Comparison of ENCODE assay signal across 1 cellular context in the genomic region with DNA sequence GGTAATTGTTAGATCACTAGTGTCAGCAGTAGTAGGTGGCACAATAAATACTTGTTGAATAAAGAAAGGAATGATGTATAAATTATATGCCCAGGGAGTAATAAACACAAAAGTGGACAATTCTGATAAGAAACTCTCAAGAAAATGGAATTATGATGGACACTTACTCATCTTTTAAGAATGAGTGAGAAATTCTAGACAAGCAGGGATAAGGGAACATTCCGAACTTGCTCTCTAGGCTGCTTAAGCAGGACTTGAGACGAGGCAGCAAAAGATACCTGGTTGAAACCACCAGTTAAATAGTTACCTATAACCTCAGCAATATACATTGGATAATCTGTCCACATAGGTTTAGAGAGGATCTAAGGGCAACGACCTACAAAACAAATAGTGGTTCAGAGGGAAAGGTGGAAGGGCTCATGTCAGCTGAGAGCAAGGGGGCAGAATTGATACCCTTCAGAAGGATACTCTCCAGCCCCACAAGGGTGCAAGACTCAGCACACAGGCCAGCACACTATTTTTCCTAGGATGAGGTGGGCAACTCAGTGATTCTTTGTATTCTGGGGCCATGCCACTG.
TF ChIP-seq lines count a peak whose summit lies in the region.

No MANE protein-coding gene starts in this region.

TF ChIP-seq in HepG2, 621 proteins besides CTCF, POLR2A, EP300 and RAD21 (continues in another document):
- no peak for TF ChIP-seq CREB1 (IDR thresholded peaks at IDR 0.05)
- TF ChIP-seq CREB1 (CRISPR knock-in tag; IDR thresholded peaks at IDR 0.05) = peak; percentile 37; the same call in 1 of the 2 replicates
- TF ChIP-seq MBNL3 (CRISPR knock-in tag; conservative IDR thresholded peaks at IDR 0.05) = no peak
- 0 out of 2 replicates have a peak, but pooled peaks have one; percentile 14 for TF ChIP-seq ZNF121 (CRISPR knock-in tag; IDR thresholded peaks at IDR 0.05)
- TF ChIP-seq BRCA1 (CRISPR knock-in tag; IDR thresholded peaks at IDR 0.05) = no peak
- TF ChIP-seq, protein P1, sequence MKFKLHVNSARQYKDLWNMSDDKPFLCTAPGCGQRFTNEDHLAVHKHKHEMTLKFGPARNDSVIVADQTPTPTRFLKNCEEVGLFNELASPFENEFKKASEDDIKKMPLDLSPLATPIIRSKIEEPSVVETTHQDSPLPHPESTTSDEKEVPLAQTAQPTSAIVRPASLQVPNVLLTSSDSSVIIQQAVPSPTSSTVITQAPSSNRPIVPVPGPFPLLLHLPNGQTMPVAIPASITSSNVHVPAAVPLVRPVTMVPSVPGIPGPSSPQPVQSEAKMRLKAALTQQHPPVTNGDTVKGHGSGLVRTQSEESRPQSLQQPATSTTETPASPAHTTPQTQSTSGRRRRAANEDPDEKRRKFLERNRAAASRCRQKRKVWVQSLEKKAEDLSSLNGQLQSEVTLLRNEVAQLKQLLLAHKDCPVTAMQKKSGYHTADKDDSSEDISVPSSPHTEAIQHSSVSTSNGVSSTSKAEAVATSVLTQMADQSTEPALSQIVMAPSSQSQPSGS (CRISPR knock-in tag; IDR thresholded peaks at IDR 0.05) = peak; percentile 55; the same call in 1 of the 2 replicates
- TF ChIP-seq ELF3 (CRISPR knock-in tag; IDR thresholded peaks at IDR 0.05) = peak; percentile 46
- no peak for TF ChIP-seq ZNF160 (CRISPR knock-in tag; IDR thresholded peaks at IDR 0.05)
- TF ChIP-seq NFKBIZ (CRISPR knock-in tag; IDR thresholded peaks at IDR 0.05) = no peak
- peak; percentile 42; the same call in 1 of the 2 replicates for TF ChIP-seq RCOR2 (CRISPR knock-in tag; IDR thresholded peaks at IDR 0.05)
- TF ChIP-seq NFE2L2 (IDR thresholded peaks at IDR 0.05; ENCODE audit: low read length) = no peak
- no peak for TF ChIP-seq ZSCAN21 (CRISPR knock-in tag; IDR thresholded peaks at IDR 0.05; ENCODE audit: borderline replicate concordance)
- peak; percentile 36; the same call in 1 of the 2 replicates for TF ChIP-seq MAX (IDR thresholded peaks at IDR 0.05)
- TF ChIP-seq SMYD3 (CRISPR knock-in tag; IDR thresholded peaks at IDR 0.05) = no peak
- 0 out of 2 replicates have a peak, but pooled peaks have one; percentile 36 for TF ChIP-seq ZNF331 (CRISPR knock-in tag; IDR thresholded peaks at IDR 0.05)
- TF ChIP-seq ZNF280D (CRISPR knock-in tag; IDR thresholded peaks at IDR 0.05) = no peak
- TF ChIP-seq SIX1 (CRISPR knock-in tag; IDR thresholded peaks at IDR 0.05; ENCODE audit: borderline replicate concordance) = peak; percentile 47; the same call in 1 of the 2 replicates
- TF ChIP-seq, protein P2, sequence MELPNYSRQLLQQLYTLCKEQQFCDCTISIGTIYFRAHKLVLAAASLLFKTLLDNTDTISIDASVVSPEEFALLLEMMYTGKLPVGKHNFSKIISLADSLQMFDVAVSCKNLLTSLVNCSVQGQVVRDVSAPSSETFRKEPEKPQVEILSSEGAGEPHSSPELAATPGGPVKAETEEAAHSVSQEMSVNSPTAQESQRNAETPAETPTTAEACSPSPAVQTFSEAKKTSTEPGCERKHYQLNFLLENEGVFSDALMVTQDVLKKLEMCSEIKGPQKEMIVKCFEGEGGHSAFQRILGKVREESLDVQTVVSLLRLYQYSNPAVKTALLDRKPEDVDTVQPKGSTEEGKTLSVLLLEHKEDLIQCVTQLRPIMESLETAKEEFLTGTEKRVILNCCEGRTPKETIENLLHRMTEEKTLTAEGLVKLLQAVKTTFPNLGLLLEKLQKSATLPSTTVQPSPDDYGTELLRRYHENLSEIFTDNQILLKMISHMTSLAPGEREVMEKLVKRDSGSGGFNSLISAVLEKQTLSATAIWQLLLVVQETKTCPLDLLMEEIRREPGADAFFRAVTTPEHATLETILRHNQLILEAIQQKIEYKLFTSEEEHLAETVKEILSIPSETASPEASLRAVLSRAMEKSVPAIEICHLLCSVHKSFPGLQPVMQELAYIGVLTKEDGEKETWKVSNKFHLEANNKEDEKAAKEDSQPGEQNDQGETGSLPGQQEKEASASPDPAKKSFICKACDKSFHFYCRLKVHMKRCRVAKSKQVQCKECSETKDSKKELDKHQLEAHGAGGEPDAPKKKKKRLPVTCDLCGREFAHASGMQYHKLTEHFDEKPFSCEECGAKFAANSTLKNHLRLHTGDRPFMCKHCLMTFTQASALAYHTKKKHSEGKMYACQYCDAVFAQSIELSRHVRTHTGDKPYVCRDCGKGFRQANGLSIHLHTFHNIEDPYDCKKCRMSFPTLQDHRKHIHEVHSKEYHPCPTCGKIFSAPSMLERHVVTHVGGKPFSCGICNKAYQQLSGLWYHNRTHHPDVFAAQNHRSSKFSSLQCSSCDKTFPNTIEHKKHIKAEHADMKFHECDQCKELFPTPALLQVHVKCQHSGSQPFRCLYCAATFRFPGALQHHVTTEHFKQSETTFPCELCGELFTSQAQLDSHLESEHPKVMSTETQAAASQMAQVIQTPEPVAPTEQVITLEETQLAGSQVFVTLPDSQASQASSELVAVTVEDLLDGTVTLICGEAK (IDR thresholded peaks at IDR 0.05) = no peak
- TF ChIP-seq, protein P2 (CRISPR knock-in tag; IDR thresholded peaks at IDR 0.05) = no peak
- no peak for TF ChIP-seq MAF1 (CRISPR knock-in tag; IDR thresholded peaks at IDR 0.05; ENCODE audit: borderline replicate concordance)
- no peak for TF ChIP-seq U2AF1 (optimal IDR thresholded peaks at IDR 0.05; ENCODE audit: low read depth, low read length)
- TF ChIP-seq ERF (CRISPR knock-in tag; IDR thresholded peaks at IDR 0.05) = no peak
- no peak for TF ChIP-seq ZNF251 (CRISPR knock-in tag; IDR thresholded peaks at IDR 0.05)
- TF ChIP-seq CHD4 (IDR thresholded peaks at IDR 0.05; ENCODE audit: borderline replicate concordance, low read length) = no peak
- TF ChIP-seq ZBTB7A (CRISPR knock-in tag; IDR thresholded peaks at IDR 0.05) = no peak
- TF ChIP-seq, protein P3, sequence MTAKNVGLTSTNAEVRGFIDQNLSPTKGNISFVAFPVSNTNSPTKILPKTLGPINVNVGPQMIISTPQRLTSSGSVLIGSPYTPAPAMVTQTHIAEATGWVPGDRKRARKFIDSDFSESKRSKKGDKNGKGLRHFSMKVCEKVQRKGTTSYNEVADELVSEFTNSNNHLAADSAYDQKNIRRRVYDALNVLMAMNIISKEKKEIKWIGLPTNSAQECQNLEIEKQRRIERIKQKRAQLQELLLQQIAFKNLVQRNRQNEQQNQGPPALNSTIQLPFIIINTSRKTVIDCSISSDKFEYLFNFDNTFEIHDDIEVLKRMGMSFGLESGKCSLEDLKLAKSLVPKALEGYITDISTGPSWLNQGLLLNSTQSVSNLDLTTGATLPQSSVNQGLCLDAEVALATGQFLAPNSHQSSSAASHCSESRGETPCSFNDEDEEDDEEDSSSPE (CRISPR knock-in tag; IDR thresholded peaks at IDR 0.05) = peak; percentile 26; the same call in 1 of the 2 replicates
- TF ChIP-seq, protein P4, sequence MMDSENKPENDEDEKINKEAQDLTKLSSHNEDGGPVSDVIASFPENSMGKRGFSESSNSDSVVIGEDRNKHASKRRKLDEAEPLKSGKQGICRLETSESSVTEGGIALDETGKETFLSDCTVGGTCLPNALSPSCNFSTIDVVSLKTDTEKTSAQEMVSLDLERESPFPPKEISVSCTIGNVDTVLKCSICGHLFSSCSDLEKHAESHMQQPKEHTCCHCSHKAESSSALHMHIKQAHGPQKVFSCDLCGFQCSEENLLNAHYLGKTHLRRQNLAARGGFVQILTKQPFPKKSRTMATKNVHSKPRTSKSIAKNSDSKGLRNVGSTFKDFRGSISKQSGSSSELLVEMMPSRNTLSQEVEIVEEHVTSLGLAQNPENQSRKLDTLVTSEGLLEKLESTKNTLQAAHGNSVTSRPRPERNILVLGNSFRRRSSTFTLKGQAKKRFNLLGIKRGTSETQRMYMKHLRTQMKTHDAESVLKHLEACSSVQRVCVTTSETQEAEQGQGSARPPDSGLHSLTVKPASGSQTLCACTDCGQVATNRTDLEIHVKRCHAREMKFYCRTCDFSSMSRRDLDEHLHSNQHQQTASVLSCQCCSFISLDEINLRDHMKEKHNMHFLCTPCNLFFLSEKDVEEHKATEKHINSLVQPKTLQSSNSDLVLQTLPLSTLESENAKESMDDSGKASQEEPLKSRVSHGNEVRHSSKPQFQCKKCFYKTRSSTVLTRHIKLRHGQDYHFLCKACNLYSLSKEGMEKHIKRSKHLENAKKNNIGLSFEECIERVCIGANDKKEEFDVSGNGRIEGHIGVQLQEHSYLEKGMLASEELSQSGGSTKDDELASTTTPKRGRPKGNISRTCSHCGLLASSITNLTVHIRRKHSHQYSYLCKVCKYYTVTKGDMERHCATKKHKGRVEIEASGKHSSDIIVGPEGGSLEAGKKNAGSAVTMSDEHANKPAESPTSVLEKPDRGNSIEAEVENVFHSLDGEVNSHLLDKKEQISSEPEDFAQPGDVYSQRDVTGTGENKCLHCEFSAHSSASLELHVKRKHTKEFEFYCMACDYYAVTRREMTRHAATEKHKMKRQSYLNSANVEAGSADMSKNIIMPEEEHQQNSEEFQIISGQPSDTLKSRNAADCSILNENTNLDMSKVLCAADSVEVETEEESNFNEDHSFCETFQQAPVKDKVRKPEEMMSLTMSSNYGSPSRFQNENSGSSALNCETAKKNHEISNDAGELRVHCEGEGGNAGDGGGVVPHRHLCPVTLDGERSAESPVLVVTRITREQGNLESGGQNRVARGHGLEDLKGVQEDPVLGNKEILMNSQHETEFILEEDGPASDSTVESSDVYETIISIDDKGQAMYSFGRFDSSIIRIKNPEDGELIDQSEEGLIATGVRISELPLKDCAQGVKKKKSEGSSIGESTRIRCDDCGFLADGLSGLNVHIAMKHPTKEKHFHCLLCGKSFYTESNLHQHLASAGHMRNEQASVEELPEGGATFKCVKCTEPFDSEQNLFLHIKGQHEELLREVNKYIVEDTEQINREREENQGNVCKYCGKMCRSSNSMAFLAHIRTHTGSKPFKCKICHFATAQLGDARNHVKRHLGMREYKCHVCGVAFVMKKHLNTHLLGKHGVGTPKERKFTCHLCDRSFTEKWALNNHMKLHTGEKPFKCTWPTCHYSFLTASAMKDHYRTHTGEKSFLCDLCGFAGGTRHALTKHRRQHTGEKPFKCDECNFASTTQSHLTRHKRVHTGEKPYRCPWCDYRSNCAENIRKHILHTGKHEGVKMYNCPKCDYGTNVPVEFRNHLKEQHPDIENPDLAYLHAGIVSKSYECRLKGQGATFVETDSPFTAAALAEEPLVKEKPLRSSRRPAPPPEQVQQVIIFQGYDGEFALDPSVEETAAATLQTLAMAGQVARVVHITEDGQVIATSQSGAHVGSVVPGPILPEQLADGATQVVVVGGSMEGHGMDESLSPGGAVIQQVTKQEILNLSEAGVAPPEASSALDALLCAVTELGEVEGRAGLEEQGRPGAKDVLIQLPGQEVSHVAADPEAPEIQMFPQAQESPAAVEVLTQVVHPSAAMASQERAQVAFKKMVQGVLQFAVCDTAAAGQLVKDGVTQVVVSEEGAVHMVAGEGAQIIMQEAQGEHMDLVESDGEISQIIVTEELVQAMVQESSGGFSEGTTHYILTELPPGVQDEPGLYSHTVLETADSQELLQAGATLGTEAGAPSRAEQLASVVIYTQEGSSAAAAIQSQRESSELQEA (CRISPR knock-in tag; IDR thresholded peaks at IDR 0.05; ENCODE audit: not compliant biosample characterization) = no peak
- TF ChIP-seq, protein P5, sequence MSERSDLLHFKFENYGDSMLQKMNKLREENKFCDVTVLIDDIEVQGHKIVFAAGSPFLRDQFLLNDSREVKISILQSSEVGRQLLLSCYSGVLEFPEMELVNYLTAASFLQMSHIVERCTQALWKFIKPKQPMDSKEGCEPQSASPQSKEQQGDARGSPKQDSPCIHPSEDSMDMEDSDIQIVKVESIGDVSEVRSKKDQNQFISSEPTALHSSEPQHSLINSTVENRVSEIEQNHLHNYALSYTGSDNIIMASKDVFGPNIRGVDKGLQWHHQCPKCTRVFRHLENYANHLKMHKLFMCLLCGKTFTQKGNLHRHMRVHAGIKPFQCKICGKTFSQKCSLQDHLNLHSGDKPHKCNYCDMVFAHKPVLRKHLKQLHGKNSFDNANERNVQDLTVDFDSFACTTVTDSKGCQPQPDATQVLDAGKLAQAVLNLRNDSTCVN (CRISPR knock-in tag; IDR thresholded peaks at IDR 0.05; ENCODE audit: borderline replicate concordance) = no peak
